Comparison of ENCODE assay signal across 9 cellular contexts in the genomic region with DNA sequence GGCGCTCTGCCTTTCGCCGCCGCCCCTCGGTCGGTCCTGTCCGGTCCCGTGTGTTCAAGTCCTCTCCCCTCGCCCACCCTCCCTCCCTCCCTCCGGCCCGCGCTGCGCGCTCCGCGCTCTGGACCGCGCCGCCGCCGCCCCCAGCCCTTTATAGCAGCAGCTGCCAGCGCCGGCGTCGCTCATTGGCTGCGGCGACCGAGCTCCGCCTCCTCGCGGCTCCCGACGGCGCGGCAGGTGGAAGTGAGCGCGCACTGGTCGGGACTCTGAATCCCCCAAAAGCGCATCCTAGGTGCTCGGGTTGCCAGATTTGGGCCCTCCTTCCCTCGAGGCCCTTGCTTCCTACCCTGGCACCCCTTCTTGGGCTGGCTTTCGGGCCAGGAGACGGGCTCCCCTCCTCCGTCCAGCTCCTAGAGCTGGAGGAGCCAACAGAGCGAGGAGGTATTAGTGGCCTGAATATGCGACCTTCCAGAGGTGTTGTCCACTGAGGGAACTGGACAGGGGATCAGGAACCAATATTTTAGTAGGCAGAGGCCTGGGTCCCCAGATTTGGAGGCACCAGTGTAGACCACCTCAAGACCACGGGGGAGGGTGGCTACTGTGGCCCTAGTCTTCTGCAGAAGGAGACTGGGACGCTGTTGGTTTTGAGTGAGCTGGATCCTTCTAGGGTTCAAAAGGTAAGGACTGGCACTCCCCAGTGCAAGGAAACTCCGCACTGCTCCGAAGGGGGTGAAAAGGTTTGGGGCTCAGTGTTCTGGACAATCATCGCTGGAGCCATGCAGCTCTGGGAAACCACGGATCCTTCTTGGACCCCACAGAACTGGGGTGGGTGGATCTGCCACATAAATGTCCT. TPM values are rescaled to one million over a fixed set of nuclear protein-coding genes. Genes with fewer than 3 reads are reported as not detected.
DNase-seq lines count a peak whose midpoint lies in the region; ATAC-seq, FAIRE-seq and TF ChIP-seq lines count a peak whose summit lies in the region.
"Had no signal": no experiment of that assay in that cellular context is flagged by ENCODE, and none has a peak within 500 bp of the region (broad histone marks: within the 10 kb centered on the region; RNA-seq: fewer than 3 reads in every experiment).

A gene (minus strand): TSS at position 120 of the 850 bp plus-strand sequence. CDS start 438 bp downstream, outside the sequence.

- in situ Hi-C loops in gastrocnemius medialis (cut with MboI; ENCODE audit: low sequenced_read_pairs in 4 of 4), result no loop called here

- H3K4me3 ChIP-seq in ectodermal cell (ENCODE audit: insufficient read depth, low read depth, low read length) (peak within 1 kb of the TSS; percentile 16), gastrocnemius medialis (peak within 1 kb of the TSS in 3 of 4 donors; percentile 44 to 51 (median 46))

- H3K4me1 ChIP-seq in ectodermal cell (ENCODE audit: control insufficient read depth, insufficient read depth, low read length), result peaks cover 8% of the 10 kb centered on the region
- H3K4me1 ChIP-seq in gastrocnemius medialis, result peaks cover 6 to 12% of the 10 kb centered on the region in 2 donors

- no peak for TF ChIP-seq POLR2A in gastrocnemius medialis (IDR thresholded peaks at IDR 0.05)

- DNase-seq in NCI-H510A treated with DMSO at 0.1 percent for 48 hours (lab: John Stamatoyannopoulos, UW) (peak; percentile 58), NCI-H510A (lab: John Stamatoyannopoulos, UW) (no peak), NCI-H2227 treated with DMSO at 0.1 percent for 48 hours (lab: John Stamatoyannopoulos, UW) (peak; percentile 52), gastrocnemius medialis (no peak), RCC 7860 (ENCODE audit: low spot score) (no peak), AG08395 (ENCODE audit: low spot score) (no peak)

- H3K27ac ChIP-seq in ectodermal cell (ENCODE audit: insufficient read depth, low read depth, low read length, poor library complexity, severe bottlenecking) (no peak within 1 kb of the TSS), gastrocnemius medialis (no peak within 1 kb of the TSS)

- H3K36me3 ChIP-seq in ectodermal cell (ENCODE audit: control insufficient read depth, insufficient read depth, low read length), result no peaks in the 10 kb centered on the region
- peaks cover 0 to 3% of the 10 kb centered on the region in 2 donors for H3K36me3 ChIP-seq in gastrocnemius medialis

- WGBS in ectodermal cell, 2 experiments, result 17 to 18% methylated on average over 51 to 52 of the region's 52 CpGs

- peaks cover 46% of the 10 kb centered on the region for H3K27me3 ChIP-seq in ectodermal cell (ENCODE audit: control insufficient read depth, insufficient read depth, low read length, poor library complexity, severe bottlenecking)
- peaks cover 35 to 64% (median 43%) of the 10 kb centered on the region in 3 donors for H3K27me3 ChIP-seq in gastrocnemius medialis

- TF ChIP-seq CTCF in gastrocnemius medialis (IDR thresholded peaks at IDR 0.05 in 4 of 5, conservative IDR thresholded peaks at IDR 0.05 in 1 of 5), result no peak

- no peak for FAIRE-seq in RCC 7860 (lab: Jason Lieb, UNC)

- ATAC-seq in gastrocnemius medialis (no peak), HG02571 (IDR thresholded peaks at IDR 0.05; ENCODE audit: unreplicated experiment) (no peak)

- H3K9me3 ChIP-seq in ectodermal cell (ENCODE audit: control insufficient read depth, low read length) (no peaks in the 10 kb centered on the region), gastrocnemius medialis (no peaks in the 10 kb centered on the region)

- intact Hi-C loops in gastrocnemius medialis (cut with DNase I; ENCODE audit: low total_unique reads), result no loop called here

RNA-seq across cellular contexts. Expression of the gene that starts here (rescaled TPM):
- polyA plus RNA-seq in ectodermal cell (2013, experiment 1 of 4), result 2.2 TPM
- polyA plus RNA-seq in ectodermal cell (2013, experiment 2 of 4), result 0.59 TPM
- 2.9 TPM for polyA plus RNA-seq in ectodermal cell (2013, experiment 3 of 4)
- 4.5 TPM for polyA plus RNA-seq in ectodermal cell (2013, experiment 4 of 4)
- not detected for total RNA-seq in gastrocnemius medialis
- total RNA-seq: subcutaneous adipose tissue had no signal

Comparison
In these comparisons a context has a peak if more than half of its experiments do, and no peak if none do; other contexts are left out.
1. DNase-seq: peak in NCI-H510A treated with DMSO at 0.1 percent for 48 hours (single experiment) and NCI-H2227 treated with DMSO at 0.1 percent for 48 hours (single experiment); none in NCI-H510A (single experiment), gastrocnemius medialis (0 of 2), RCC 7860 (single experiment) and AG08395 (single experiment).